17 cellular contexts compared by ENCODE assay signal in the genomic region with DNA sequence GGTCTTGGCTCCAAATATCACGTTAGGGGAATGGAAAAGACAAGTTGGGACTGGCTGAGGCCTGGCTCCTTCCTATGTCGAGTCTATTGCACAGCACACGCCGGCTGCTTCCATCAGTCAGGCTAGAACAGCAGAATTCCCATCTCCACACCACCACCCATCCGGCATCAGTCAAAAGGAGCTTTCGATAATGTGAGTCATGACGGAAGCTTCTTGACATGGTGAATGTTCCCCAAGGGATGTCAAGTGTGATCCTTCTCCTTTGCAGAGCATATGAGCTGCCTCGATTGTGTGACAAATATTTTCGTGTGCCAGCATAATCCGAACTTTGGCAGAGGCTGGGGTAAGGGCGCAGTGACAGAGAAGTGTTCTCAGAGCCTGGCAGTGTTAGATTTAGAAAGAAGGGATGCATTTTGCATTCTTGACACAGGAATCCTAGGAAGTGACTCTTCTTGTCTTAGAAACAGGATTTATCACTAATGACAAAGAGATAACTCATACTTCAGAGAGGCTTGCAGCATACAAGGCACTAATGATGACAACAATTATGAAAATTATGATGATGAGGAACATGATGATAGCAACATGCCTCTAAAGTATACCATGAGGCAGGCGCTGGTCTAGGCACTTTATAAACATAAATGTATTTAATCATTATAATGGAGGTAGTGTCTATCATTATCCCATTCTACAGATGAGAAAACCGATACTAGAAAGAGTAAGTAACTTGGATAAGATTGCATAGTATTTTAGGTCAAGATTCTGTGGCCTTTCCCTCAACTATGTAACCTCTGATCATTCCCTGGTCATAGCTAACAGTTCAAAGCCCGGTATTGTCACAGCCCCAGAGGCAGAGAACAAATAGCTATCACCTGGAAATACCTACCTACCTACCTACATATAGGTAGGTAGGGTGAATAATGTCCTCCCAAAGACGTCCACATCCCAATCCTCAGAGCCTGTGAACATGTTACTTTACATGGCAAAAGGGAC.
DNase-seq lines count a peak whose midpoint lies in the region; ATAC-seq and TF ChIP-seq lines count a peak whose summit lies in the region.
"Had no signal": no experiment of that assay in that cellular context is flagged by ENCODE, and none has a peak within 500 bp of the region (broad histone marks: within the 10 kb centered on the region; RNA-seq: fewer than 3 reads in every experiment).

No MANE protein-coding gene starts in this region.

- TF ChIP-seq CTCF in epithelial cell of esophagus (IDR thresholded peaks at IDR 0.05; ENCODE audit: insufficient read depth, low read depth, low read length, missing control alignments): no peak
- TF ChIP-seq CTCF in upper lobe of right lung (IDR thresholded peaks at IDR 0.05): no peak

- ATAC-seq in T-helper 17 cell (no peak), upper lobe of right lung (no peak)
- ATAC-seq: PC-3 had no signal

- no peak overlapping the region for H2AFZ ChIP-seq in ACC112 (ENCODE audit: low read length, unreplicated experiment)

- H3K79me2 ChIP-seq in ACC112 (ENCODE audit: control insufficient read depth, insufficient read depth, low read length, unreplicated experiment): no peaks in the 10 kb centered on the region

- no peaks in the 10 kb centered on the region for H3K9me3 ChIP-seq in T-helper 17 cell (ENCODE audit: control insufficient read depth, low read length, poor library complexity, severe bottlenecking)
- no peaks in the 10 kb centered on the region for H3K9me3 ChIP-seq in upper lobe of right lung

- no peak overlapping the region for H3K4me3 Mint-ChIP-seq in T-helper 17 cell

- H3K27ac ChIP-seq in ACC112 (ENCODE audit: low read depth, low read length) (peak overlapping the region; percentile 12; the same call in 1 of the 2 replicates), upper lobe of right lung (no peak overlapping the region)
- H3K27ac ChIP-seq: BLaER1 treated with 17β-estradiol and CSF1 and Interleukin-3, amounts not matched to agents 10 nM and 100 nM; HL-60 had no signal

- no peaks in the 10 kb centered on the region for H3K36me3 Mint-ChIP-seq in T-helper 17 cell (ENCODE audit: low read depth)

- DNase-seq in LHCN-M2 (ENCODE audit: low read depth) (peak; percentile 99), epithelial cell of esophagus (ENCODE audit: low read depth) (peak; percentile 84), myocyte (ENCODE audit: low read depth) (peak; percentile 98), germinal center (ENCODE audit: low spot score) (no peak), T-helper 17 cell (no peak), upper lobe of right lung (no peak), SKM-1 (lab: John Stamatoyannopoulos, UW; ENCODE audit: unreplicated experiment) (no peak)
- DNase-seq: 8988T, DMS79 treated with DMSO at 0.1 percent for 48 hours, KBM-7, NCI-H1436, NCI-H2029 treated with DMSO at 0.1 percent for 48 hours, NCI-H748 treated with DMSO at 0.1 percent for 48 hours, PC-3 had no signal

- H3K36me3 ChIP-seq in ACC112 (ENCODE audit: insufficient read depth, low read length): no peaks in the 10 kb centered on the region
- no peaks in the 10 kb centered on the region for H3K36me3 ChIP-seq in upper lobe of right lung
- H3K36me3 ChIP-seq: BLaER1 treated with 17β-estradiol and CSF1 and Interleukin-3, amounts not matched to agents 10 nM and 100 nM had no signal

- H3K4me1 ChIP-seq in ACC112 (ENCODE audit: control insufficient read depth, insufficient read depth, low read length, unreplicated experiment): peaks cover 24% of the 10 kb centered on the region
- no peaks in the 10 kb centered on the region for H3K4me1 ChIP-seq in upper lobe of right lung
- H3K4me1 ChIP-seq: BLaER1 treated with 17β-estradiol and CSF1 and Interleukin-3, amounts not matched to agents 10 nM and 100 nM had no signal

- H3K27me3 Mint-ChIP-seq in T-helper 17 cell: peaks cover 18% of the 10 kb centered on the region

- intact Hi-C loops in upper lobe of right lung (cut with DNase I): no loop called here

- no peak overlapping the region for H3K27ac Mint-ChIP-seq in T-helper 17 cell

- H3K27me3 ChIP-seq in ACC112 (ENCODE audit: insufficient read depth, low read length) (no peaks in the 10 kb centered on the region), upper lobe of right lung (no peaks in the 10 kb centered on the region)
- H3K27me3 ChIP-seq: BLaER1 treated with 17β-estradiol and CSF1 and Interleukin-3, amounts not matched to agents 10 nM and 100 nM had no signal

- no peaks in the 10 kb centered on the region for H3K4me1 Mint-ChIP-seq in T-helper 17 cell

- H3K4me3 ChIP-seq in ACC112 (ENCODE audit: low read depth, low read length) (no peak overlapping the region), epithelial cell of esophagus (ENCODE audit: low read length) (no peak overlapping the region), upper lobe of right lung (no peak overlapping the region)
- H3K4me3 ChIP-seq: BLaER1 treated with 17β-estradiol and CSF1 and Interleukin-3, amounts not matched to agents 10 nM and 100 nM had no signal

Comparison
In these comparisons a context has a peak if more than half of its experiments do, and no peak if none do; other contexts are left out.
1. DNase-seq: peak in LHCN-M2 (single experiment), epithelial cell of esophagus (single experiment) and myocyte (single experiment); none in germinal center (single experiment), T-helper 17 cell (0 of 3), upper lobe of right lung (single experiment) and SKM-1 (single experiment).